8 cellular contexts compared by ENCODE assay signal in the genomic region with DNA sequence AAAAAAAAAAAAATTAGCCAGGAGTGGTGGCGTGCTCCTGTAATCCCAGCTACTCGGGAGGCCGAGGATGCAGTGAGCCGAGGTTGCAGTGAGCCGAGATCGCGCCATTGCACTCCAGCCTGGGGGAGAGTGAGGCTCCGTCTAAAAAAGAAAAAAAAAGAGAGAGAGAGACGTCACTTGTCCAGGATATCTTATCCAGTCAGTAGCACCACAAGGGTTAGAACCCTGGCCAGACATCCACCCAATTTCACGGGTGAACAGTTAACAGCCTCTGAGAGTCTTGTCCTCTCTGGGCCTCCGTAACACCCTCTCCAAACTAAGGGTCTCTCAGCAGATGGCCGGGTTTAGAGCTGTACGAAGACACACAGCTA. TPM values are rescaled to one million over a fixed set of nuclear protein-coding genes. Genes with fewer than 3 reads are reported as not detected.
DNase-seq lines count a peak whose midpoint lies in the region; TF ChIP-seq lines count a peak whose summit lies in the region.

No MANE protein-coding gene starts in this region.

- H3K27ac Mint-ChIP-seq in CD8-positive, alpha-beta memory T cell: peak overlapping the region; percentile 84 to 99 (median 97)

- no peak overlapping the region for H2BK12ac ChIP-seq in neuronal stem cell (ENCODE audit: low read length)

- no peak overlapping the region for H2BK120ac ChIP-seq in neuronal stem cell (ENCODE audit: low read depth, low read length)

- peaks cover 15% of the 10 kb centered on the region for H3K79me1 ChIP-seq in neuronal stem cell (ENCODE audit: low read depth, low read length)

- peak overlapping the region; percentile 76; the same call in 1 of the 2 replicates for H3K9ac ChIP-seq in KMS-11
- peak overlapping the region; percentile 81 for H3K9ac ChIP-seq in neuronal stem cell (ENCODE audit: low read depth, low read length, poor library complexity)

- H4K20me1 ChIP-seq in KMS-11 (ENCODE audit: insufficient read depth): no peaks in the 10 kb centered on the region; the same call in 1 of the 2 replicates

- CTCF ChIA-PET in CD8-positive, alpha-beta memory T cell (lab: Charles Lee): interaction anchor here (1.0 to 2.0 kb wide), 4 partner anchors 46 to 139 kb away, joined by 3 to 6 read pairs (median 3); a partner anchor contains a TSS

- peaks cover 0 to 2% (median 0%) of the 10 kb centered on the region in 5 donors for H3K9me3 Mint-ChIP-seq in CD8-positive, alpha-beta memory T cell

- no peak overlapping the region for H3K4ac ChIP-seq in neuronal stem cell (ENCODE audit: low read length)

- POLR2A ChIA-PET in CD8-positive, alpha-beta memory T cell (lab: Charles Lee): interaction anchor here (1.0 to 1.4 kb wide), 3 partner anchors 29 to 64 kb away, joined by 6 to 11 read pairs (median 7); a partner anchor contains a TSS

- peak overlapping the region; percentile 79 for H3K4me3 ChIP-seq in CD8-positive, alpha-beta memory T cell (ENCODE audit: low read length)
- no peak overlapping the region for H3K4me3 ChIP-seq in KMS-11 (IDR thresholded peaks at IDR 0.05; ENCODE audit: insufficient read depth, low read depth, low read length)
- peak overlapping the region; percentile 96 for H3K4me3 ChIP-seq in effector memory CD4-positive, alpha-beta T cell (ENCODE audit: insufficient read depth, low read depth, low read length, poor library complexity, severe bottlenecking)
- H3K4me3 ChIP-seq in neuronal stem cell (ENCODE audit: low read length in 2 of 2): peak overlapping the region; percentile 68 to 84

- no peak for TF ChIP-seq CTCF in KMS-11 (conservative IDR thresholded peaks at IDR 0.05; ENCODE audit: low read depth, low read length)

- no peak overlapping the region for H2BK5ac ChIP-seq in neuronal stem cell (ENCODE audit: low read length)

- peaks cover 0 to 27% (median 0%) of the 10 kb centered on the region in 3 donors for H3K36me3 Mint-ChIP-seq in CD8-positive, alpha-beta memory T cell

- peaks cover 35% of the 10 kb centered on the region for H3K4me1 ChIP-seq in CD8-positive, alpha-beta memory T cell (ENCODE audit: insufficient read depth, low read length)
- H3K4me1 ChIP-seq in KMS-11 (ENCODE audit: low read depth, poor library complexity, severe bottlenecking) (peaks cover 33% of the 10 kb centered on the region), neuronal stem cell (ENCODE audit: control insufficient read depth in 2 of 2, insufficient read depth in 1 of 2, low read depth in 1 of 2, low read length in 2 of 2) (peaks cover 6 to 11% of the 10 kb centered on the region in 2 donors)
- peaks cover 18% of the 10 kb centered on the region for H3K4me1 ChIP-seq in effector memory CD4-positive, alpha-beta T cell (ENCODE audit: control insufficient read depth, insufficient read depth, low read length, poor library complexity, severe bottlenecking)

- H3K79me2 ChIP-seq in KMS-11 (ENCODE audit: insufficient read depth, low read depth): peaks cover 40% of the 10 kb centered on the region

- no peak overlapping the region for H2AK5ac ChIP-seq in neuronal stem cell (ENCODE audit: low read depth, low read length)

- H3K4me3 Mint-ChIP-seq in CD8-positive, alpha-beta memory T cell: peak overlapping the region; percentile 94 to 99 (median 97)

- H3K14ac ChIP-seq in neuronal stem cell (ENCODE audit: low read length): no peak overlapping the region

- DNase-seq in CD8-positive, alpha-beta memory T cell: no peak
- no peak for DNase-seq in effector memory CD4-positive, alpha-beta T cell
- DNase-seq in neuronal stem cell (ENCODE audit: low spot score) (no peak), D341Med (ENCODE audit: low spot score) (no peak), HUDEP-2 (lab: John Stamatoyannopoulos, UW; ENCODE audit: unreplicated experiment in 76 of 76) (no peak), GM19238 (ENCODE audit: insufficient read length, low spot score) (no peak)
- DNase-seq in activated CD4-positive, alpha-beta T cell treated with anti-CD3 and anti-CD28 coated beads for 4 hours: no peak

- H3K27me3 Mint-ChIP-seq in CD8-positive, alpha-beta memory T cell: peaks cover 0 to 6% of the 10 kb centered on the region in 2 donors

- no peaks in the 10 kb centered on the region for H3K9me3 ChIP-seq in CD8-positive, alpha-beta memory T cell (ENCODE audit: low read length)
- H3K9me3 ChIP-seq in effector memory CD4-positive, alpha-beta T cell (ENCODE audit: control insufficient read depth, low read length): no peaks in the 10 kb centered on the region
- no peaks in the 10 kb centered on the region for H3K9me3 ChIP-seq in neuronal stem cell (replicated peaks in 1 of 2; ENCODE audit: control insufficient read depth in 2 of 2, insufficient read depth in 1 of 2, low read depth in 1 of 2, low read length in 2 of 2)

- peak overlapping the region; percentile 83 for H2AFZ ChIP-seq in KMS-11 (ENCODE audit: low read depth)
- peak overlapping the region; percentile 88 for H2AFZ ChIP-seq in neuronal stem cell (ENCODE audit: low read length)

- no peak overlapping the region for H2BK15ac ChIP-seq in neuronal stem cell (ENCODE audit: low read length)

- peaks cover 5% of the 10 kb centered on the region for H3K36me3 ChIP-seq in CD8-positive, alpha-beta memory T cell (ENCODE audit: insufficient read depth, low read length)
- H3K36me3 ChIP-seq in KMS-11 (ENCODE audit: insufficient read depth): no peaks in the 10 kb centered on the region
- no peaks in the 10 kb centered on the region for H3K36me3 ChIP-seq in effector memory CD4-positive, alpha-beta T cell (ENCODE audit: control insufficient read depth, insufficient read depth, low read length)
- H3K36me3 ChIP-seq in neuronal stem cell (replicated peaks in 1 of 2; ENCODE audit: control insufficient read depth in 2 of 2, insufficient read depth in 2 of 2, low read length in 2 of 2): peaks cover 5 to 8% of the 10 kb centered on the region in 2 donors

- no CpG with 5 or more reads among the region's 13 CpGs for WGBS in neuronal stem cell (ENCODE audit: extremely low coverage in 2 of 2, insufficient read length in 2 of 2, insufficient replicate concordance in 1 of 2), 2 donors

- peaks cover 42 to 55% (median 47%) of the 10 kb centered on the region in 3 donors for H3K4me1 Mint-ChIP-seq in CD8-positive, alpha-beta memory T cell

- H4K91ac ChIP-seq in neuronal stem cell (ENCODE audit: low read depth, low read length, poor library complexity): no peak overlapping the region

- H3K18ac ChIP-seq in neuronal stem cell (ENCODE audit: low read length): peak overlapping the region; percentile 51

- peak overlapping the region; percentile 82 for H3K27ac ChIP-seq in CD8-positive, alpha-beta memory T cell (ENCODE audit: low read depth, low read length)
- peak overlapping the region; percentile 54 for H3K27ac ChIP-seq in KMS-11
- peak overlapping the region; percentile 84 for H3K27ac ChIP-seq in effector memory CD4-positive, alpha-beta T cell (ENCODE audit: insufficient read depth, low read length, poor library complexity, severe bottlenecking)
- peak overlapping the region; percentile 89 for H3K27ac ChIP-seq in neuronal stem cell (replicated peaks; ENCODE audit: low read length)

- H3K27me3 ChIP-seq in CD8-positive, alpha-beta memory T cell (ENCODE audit: insufficient read depth, low read length, poor library complexity, severe bottlenecking): no peaks in the 10 kb centered on the region
- H3K27me3 ChIP-seq in KMS-11 (ENCODE audit: insufficient read depth, low read depth) (no peaks in the 10 kb centered on the region), neuronal stem cell (ENCODE audit: control insufficient read depth in 3 of 3, insufficient read depth in 3 of 3, low read depth in 1 of 3, low read length in 3 of 3) (no peaks in the 10 kb centered on the region)
- no peaks in the 10 kb centered on the region for H3K27me3 ChIP-seq in effector memory CD4-positive, alpha-beta T cell (replicated peaks; ENCODE audit: control insufficient read depth, insufficient read depth, low read length, poor library complexity, severe bottlenecking)

- no peak overlapping the region for H3K23ac ChIP-seq in neuronal stem cell (ENCODE audit: low read depth, low read length, poor library complexity)

- peak overlapping the region; percentile 77 for H3K4me2 ChIP-seq in KMS-11
- peak overlapping the region; percentile 74 for H3K4me2 ChIP-seq in neuronal stem cell (ENCODE audit: insufficient read depth, low read length, poor library complexity, severe bottlenecking)

- H4K8ac ChIP-seq in neuronal stem cell (ENCODE audit: low read depth, low read length): no peak overlapping the region

RNA-seq across cellular contexts. Expression of a gene that starts 0.9 kb away (rescaled TPM):
- 10 to 100 TPM; 78.6 to 82.5 TPM for total RNA-seq in CD8-positive, alpha-beta memory T cell
- polyA plus RNA-seq in CD8-positive, alpha-beta memory T cell: 27.5 TPM
- 44.5 TPM for polyA plus RNA-seq in neuronal stem cell (2013, experiment 1 of 2)
- polyA plus RNA-seq in neuronal stem cell (2013, experiment 2 of 2): 42.3 TPM

RNA-seq across cellular contexts. Expression of a gene that starts 8.4 kb away (rescaled TPM):
- not detected for total RNA-seq in CD8-positive, alpha-beta memory T cell
- not detected for polyA plus RNA-seq in CD8-positive, alpha-beta memory T cell
- 0.08 TPM for polyA plus RNA-seq in neuronal stem cell (2013, experiment 1 of 2)
- polyA plus RNA-seq in neuronal stem cell (2013, experiment 2 of 2): 0.08 TPM

RNA-seq across cellular contexts. Expression of a gene that starts 12.2 kb away (rescaled TPM):
- not detected for total RNA-seq in CD8-positive, alpha-beta memory T cell
- polyA plus RNA-seq in CD8-positive, alpha-beta memory T cell: not detected
- not detected for polyA plus RNA-seq in neuronal stem cell (2013, experiment 1 of 2)
- polyA plus RNA-seq in neuronal stem cell (2013, experiment 2 of 2): not detected

RNA-seq across cellular contexts. Expression of a gene that starts 39.9 kb away (rescaled TPM):
- total RNA-seq in CD8-positive, alpha-beta memory T cell: 1 to 10 TPM; 4.6 to 5.7 TPM
- polyA plus RNA-seq in CD8-positive, alpha-beta memory T cell: not detected
- 128 TPM for polyA plus RNA-seq in neuronal stem cell (2013, experiment 1 of 2)
- 116 TPM for polyA plus RNA-seq in neuronal stem cell (2013, experiment 2 of 2)

RNA-seq across cellular contexts. Expression of a gene that starts 47.0 kb away (rescaled TPM):
- total RNA-seq in CD8-positive, alpha-beta memory T cell: 10 to 100 TPM; 53.4 to 57.4 TPM
- polyA plus RNA-seq in CD8-positive, alpha-beta memory T cell: 22.7 TPM
- polyA plus RNA-seq in neuronal stem cell (2013, experiment 1 of 2): 7.2 TPM
- polyA plus RNA-seq in neuronal stem cell (2013, experiment 2 of 2): 7.2 TPM
